In the genomic region with DNA sequence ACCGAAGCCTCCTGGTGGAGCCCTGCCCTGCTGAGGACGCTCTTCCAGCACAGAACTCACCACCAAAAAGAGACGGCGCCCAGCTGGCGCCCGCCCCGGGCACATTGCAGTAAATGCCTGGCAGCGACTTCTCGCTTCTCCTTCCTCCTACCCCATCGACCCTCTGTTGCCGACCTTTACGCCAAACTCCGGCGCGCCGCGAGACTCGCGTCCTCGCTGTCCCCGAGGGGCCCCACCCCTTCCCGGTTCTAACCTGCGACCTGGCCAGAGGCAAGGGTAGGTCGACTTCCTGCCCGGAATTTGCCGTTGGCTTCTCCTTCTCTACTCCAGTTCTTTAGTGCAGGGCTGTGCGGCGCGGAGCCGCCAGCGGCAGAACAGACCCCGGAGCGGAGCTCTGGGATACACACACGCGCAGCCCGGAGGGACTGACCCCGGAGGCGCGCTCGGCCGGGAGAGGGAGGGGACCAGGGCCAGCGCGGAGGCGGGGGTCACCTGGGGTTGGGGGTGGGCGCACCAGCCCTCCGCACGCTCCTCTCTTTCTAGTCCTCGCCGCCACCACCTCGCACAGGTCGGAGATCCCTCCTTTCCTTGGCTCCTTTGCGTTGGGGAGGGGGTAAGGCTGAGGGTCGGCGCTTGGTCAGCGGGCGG, we compare ENCODE assay signal across 9 cellular contexts.
DNase-seq lines count a peak whose midpoint lies in the region; ATAC-seq and TF ChIP-seq lines count a peak whose summit lies in the region.
"Had no signal": no experiment of that assay in that cellular context is flagged by ENCODE, and none has a peak within 500 bp of the region (broad histone marks: within the 10 kb centered on the region; RNA-seq: fewer than 3 reads in every experiment).

No MANE protein-coding gene starts in this region.

- TF ChIP-seq CTCF in body of pancreas (IDR thresholded peaks at IDR 0.05) (peak in 1 of 7 experiments; percentile 6), kidney epithelial cell (IDR thresholded peaks at IDR 0.05; ENCODE audit: insufficient read depth, low read length, poor library complexity, severe bottlenecking) (no peak)

- peak overlapping the region in 1 of 5 donors; percentile 13 for H3K9ac ChIP-seq in subcutaneous abdominal adipose tissue (ENCODE audit: low read length in 5 of 5)

- H3K4me1 ChIP-seq in body of pancreas = peaks cover 20% of the 10 kb centered on the region
- H3K4me1 ChIP-seq in subcutaneous abdominal adipose tissue (ENCODE audit: control insufficient read depth in 5 of 5, insufficient read depth in 5 of 5, low read length in 5 of 5) = peaks cover 0 to 24% (median 21%) of the 10 kb centered on the region in 5 donors

- ATAC-seq in body of pancreas = peak; percentile 60
- ATAC-seq in HG03196 (IDR thresholded peaks at IDR 0.05; ENCODE audit: unreplicated experiment) = no peak
- ATAC-seq in esophagus mucosa = no peak

- H3K27ac ChIP-seq in body of pancreas (no peak overlapping the region), subcutaneous abdominal adipose tissue (ENCODE audit: low read depth, low read length) (no peak overlapping the region)

- H3K36me3 ChIP-seq in body of pancreas (replicated peaks in 1 of 2; ENCODE audit: insufficient read depth in 1 of 2, low read depth in 2 of 2) (no peaks in the 10 kb centered on the region), kidney epithelial cell (ENCODE audit: control insufficient read depth, insufficient read depth, low read length) (no peaks in the 10 kb centered on the region), subcutaneous abdominal adipose tissue (ENCODE audit: control insufficient read depth in 5 of 5, insufficient read depth in 5 of 5, low read length in 5 of 5) (no peaks in the 10 kb centered on the region)

- DNase-seq in NCI-H1092 treated with DMSO at 0.1 percent for 48 hours (lab: John Stamatoyannopoulos, UW) (peak; percentile 65), body of pancreas (peak; percentile 13 to 36 (median 28)), kidney epithelial cell (ENCODE audit: low read depth) (no peak), HUDEP-2 (lab: John Stamatoyannopoulos, UW; ENCODE audit: unreplicated experiment in 76 of 76) (no peak), dermis blood vessel endothelial cell (no peak)
- DNase-seq: immature natural killer cell had no signal

- WGBS in body of pancreas, 2 donors = 0 to 2% methylated on average over 24 to 50 of the region's 56 CpGs

- H3K27me3 ChIP-seq in body of pancreas = peaks cover 0 to 16% of the 10 kb centered on the region in 2 donors
- H3K27me3 ChIP-seq in kidney epithelial cell (ENCODE audit: control insufficient read depth, insufficient read depth, low read length) = peaks cover 28% of the 10 kb centered on the region
- H3K27me3 ChIP-seq in subcutaneous abdominal adipose tissue (ENCODE audit: control insufficient read depth in 5 of 5, insufficient read depth in 4 of 5, low read length in 5 of 5) = peaks cover 5 to 28% (median 19%) of the 10 kb centered on the region in 5 donors

- intact Hi-C loops in body of pancreas (cut with DNase I) = no loop called here

- peak overlapping the region in 1 of 2 donors; percentile 60 for H3K4me3 ChIP-seq in body of pancreas
- peak overlapping the region; percentile 44 for H3K4me3 ChIP-seq in kidney epithelial cell (ENCODE audit: low read depth, low read length)
- peak overlapping the region; percentile 22 to 73 (median 62) for H3K4me3 ChIP-seq in subcutaneous abdominal adipose tissue (ENCODE audit: low read depth in 1 of 5, low read length in 5 of 5)

- no peak for TF ChIP-seq POLR2A in body of pancreas (IDR thresholded peaks at IDR 0.05)

- H3K9me3 ChIP-seq in body of pancreas (no peaks in the 10 kb centered on the region), subcutaneous abdominal adipose tissue (ENCODE audit: control insufficient read depth in 5 of 5, low read length in 5 of 5) (no peaks in the 10 kb centered on the region)

Comparison
In these comparisons a context has a peak if more than half of its experiments do, and no peak if none do; other contexts are left out.
1. DNase-seq: peak in NCI-H1092 treated with DMSO at 0.1 percent for 48 hours (single experiment) and body of pancreas (4 of 4); none in kidney epithelial cell (single experiment), HUDEP-2 (0 of 76) and dermis blood vessel endothelial cell (single experiment).